Comparison of ENCODE assay signal across 13 cellular contexts in the genomic region with DNA sequence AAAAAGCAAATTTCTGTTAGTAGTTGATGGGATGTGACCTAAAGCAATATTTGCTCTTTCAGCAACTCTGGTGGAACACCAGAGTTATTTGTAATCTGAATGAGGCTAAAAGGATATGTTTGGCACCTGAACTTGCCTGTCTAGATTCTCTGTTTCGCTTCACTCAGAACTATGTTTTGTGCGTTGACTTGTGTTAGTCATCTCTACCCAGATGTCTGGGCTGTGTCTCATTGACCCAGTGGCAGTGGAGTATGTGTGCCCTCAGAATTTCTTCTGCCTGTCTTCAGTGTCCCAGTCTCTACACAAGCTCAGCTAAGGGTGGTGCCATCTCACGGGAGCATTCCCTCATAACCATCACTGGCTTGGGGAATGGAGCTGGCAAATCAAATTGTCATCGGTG. TPM values are rescaled to one million over a fixed set of nuclear protein-coding genes. Genes with fewer than 3 reads are reported as not detected.
A peak's percentile ranks its signal among the peaks of the same experiment; 100 is the strongest.
DNase-seq lines count a peak whose midpoint lies in the region; ATAC-seq lines count a peak whose summit lies in the region.
"Had no signal": no experiment of that assay in that cellular context is flagged by ENCODE, and none has a peak within 500 bp of the region (broad histone marks: within the 10 kb centered on the region; RNA-seq: fewer than 3 reads in every experiment).

No MANE protein-coding gene starts in this region.

- H3K9me3 Mint-ChIP-seq in activated naive CD8-positive, alpha-beta T cell (ENCODE audit: low read depth), result no peaks in the 10 kb centered on the region
- H3K9me3 Mint-ChIP-seq in activated naive CD8-positive, alpha-beta T cell treated with anti-CD3 and anti-CD28 coated beads for 36 hours, result peaks cover 2% of the 10 kb centered on the region
- H3K9me3 Mint-ChIP-seq in stimulated activated effector memory CD8-positive, alpha-beta T cell treated with anti-CD3 and anti-CD28 coated beads, Interleukin-12 subunit alpha, Interleukin-12 subunit beta, amount 100 ng/mL, for 72 hours, result no peaks in the 10 kb centered on the region

- H3K27ac Mint-ChIP-seq in activated naive CD8-positive, alpha-beta T cell, result peak overlapping the region; percentile 25
- no peak overlapping the region for H3K27ac Mint-ChIP-seq in activated naive CD8-positive, alpha-beta T cell treated with anti-CD3 and anti-CD28 coated beads for 36 hours
- no peak overlapping the region for H3K27ac Mint-ChIP-seq in stimulated activated effector memory CD8-positive, alpha-beta T cell treated with anti-CD3 and anti-CD28 coated beads, Interleukin-12 subunit alpha, Interleukin-12 subunit beta, amount 100 ng/mL, for 72 hours

- H3K27me3 Mint-ChIP-seq in activated naive CD8-positive, alpha-beta T cell, result peaks cover 4% of the 10 kb centered on the region
- H3K27me3 Mint-ChIP-seq in activated naive CD8-positive, alpha-beta T cell treated with anti-CD3 and anti-CD28 coated beads for 36 hours, result peaks cover 5% of the 10 kb centered on the region

- H3K4me3 Mint-ChIP-seq in activated naive CD8-positive, alpha-beta T cell, result peak overlapping the region; percentile 17
- H3K4me3 Mint-ChIP-seq in activated naive CD8-positive, alpha-beta T cell treated with anti-CD3 and anti-CD28 coated beads for 36 hours, result no peak overlapping the region
- H3K4me3 Mint-ChIP-seq in stimulated activated effector memory CD8-positive, alpha-beta T cell treated with anti-CD3 and anti-CD28 coated beads, Interleukin-12 subunit alpha, Interleukin-12 subunit beta, amount 100 ng/mL, for 72 hours, result no peak overlapping the region

- peaks cover 1% of the 10 kb centered on the region for H3K4me1 Mint-ChIP-seq in activated naive CD8-positive, alpha-beta T cell (ENCODE audit: low read depth)
- no peaks in the 10 kb centered on the region for H3K4me1 Mint-ChIP-seq in activated naive CD8-positive, alpha-beta T cell treated with anti-CD3 and anti-CD28 coated beads for 36 hours
- no peaks in the 10 kb centered on the region for H3K4me1 Mint-ChIP-seq in stimulated activated effector memory CD8-positive, alpha-beta T cell treated with anti-CD3 and anti-CD28 coated beads, Interleukin-12 subunit alpha, Interleukin-12 subunit beta, amount 100 ng/mL, for 72 hours

- no peak for DNase-seq in activated naive CD8-positive, alpha-beta T cell treated with anti-CD3 and anti-CD28 coated beads for 36 hours
- DNase-seq in RPMI8226 (peak; percentile 79), glomerular visceral epithelial cell (ENCODE audit: extremely low spot score) (no peak), RKO (ENCODE audit: low spot score) (no peak)
- DNase-seq in stimulated activated effector memory CD8-positive, alpha-beta T cell treated with anti-CD3 and anti-CD28 coated beads, Interleukin-12 subunit alpha, Interleukin-12 subunit beta, amount 100 ng/mL, for 72 hours (ENCODE audit: low spot score in 2 of 2), result no peak
- DNase-seq: effector memory CD4-positive, alpha-beta T cell; GF-D8; SK-N-SH; tibial artery had no signal

- H3K36me3 Mint-ChIP-seq in activated naive CD8-positive, alpha-beta T cell, result no peaks in the 10 kb centered on the region
- no peaks in the 10 kb centered on the region for H3K36me3 Mint-ChIP-seq in activated naive CD8-positive, alpha-beta T cell treated with anti-CD3 and anti-CD28 coated beads for 36 hours
- H3K36me3 Mint-ChIP-seq in stimulated activated effector memory CD8-positive, alpha-beta T cell treated with anti-CD3 and anti-CD28 coated beads, Interleukin-12 subunit alpha, Interleukin-12 subunit beta, amount 100 ng/mL, for 72 hours, result no peaks in the 10 kb centered on the region

- ATAC-seq in HG02798 (IDR thresholded peaks at IDR 0.05; ENCODE audit: poor library complexity, unreplicated experiment) (peak; percentile 88), GM19397 (IDR thresholded peaks at IDR 0.05; ENCODE audit: unreplicated experiment) (no peak)
- peak; percentile 82 for ATAC-seq in stimulated activated effector memory CD8-positive, alpha-beta T cell treated with anti-CD3 and anti-CD28 coated beads, Interleukin-12 subunit alpha, Interleukin-12 subunit beta, amount 100 ng/mL, for 72 hours

RNA-seq across cellular contexts. Expression of a gene that starts 13.9 kb away (rescaled TPM):
- not detected for total RNA-seq in activated naive CD8-positive, alpha-beta T cell treated with anti-CD3 and anti-CD28 coated beads for 36 hours
- total RNA-seq: osteocyte had no signal
